15 cellular contexts compared by ENCODE assay signal in the genomic region with DNA sequence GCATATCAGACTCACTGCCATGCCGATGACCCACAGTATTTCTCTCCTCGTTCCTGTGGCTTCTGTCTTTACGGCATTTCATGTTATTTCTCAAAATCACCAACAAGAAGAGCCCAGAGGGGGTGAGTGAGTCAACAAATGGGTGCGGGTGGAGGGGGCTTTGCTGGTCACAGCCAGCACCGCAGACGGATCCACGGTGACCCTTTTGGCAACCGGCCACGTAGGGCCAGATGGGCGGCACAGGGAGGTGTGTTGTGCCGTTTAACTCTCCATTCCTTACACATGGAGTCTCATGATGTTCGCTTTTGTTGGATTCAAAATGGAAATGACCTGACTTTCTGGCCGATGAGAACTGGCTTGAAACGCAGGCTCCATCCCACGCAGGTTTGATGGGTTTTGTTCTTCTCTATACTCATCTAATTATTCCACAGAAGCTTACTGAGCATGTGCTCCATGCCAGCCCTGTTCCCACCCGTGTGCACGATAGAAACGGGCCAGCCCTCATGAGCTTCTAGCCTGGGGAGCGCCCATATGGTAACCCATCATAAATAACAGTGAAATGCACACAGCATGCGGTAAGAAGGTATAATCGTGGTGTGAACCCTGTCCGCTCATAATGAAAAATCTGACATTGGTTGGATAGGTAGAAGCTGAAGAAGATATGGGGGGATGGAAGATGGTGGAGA.
DNase-seq lines count a peak whose midpoint lies in the region; ATAC-seq and TF ChIP-seq lines count a peak whose summit lies in the region.
"Had no signal": no experiment of that assay in that cellular context is flagged by ENCODE, and none has a peak within 500 bp of the region (broad histone marks: within the 10 kb centered on the region; RNA-seq: fewer than 3 reads in every experiment).

No MANE protein-coding gene starts in this region.

- H3K27ac ChIP-seq in coronary artery (no peak overlapping the region), psoas muscle (no peak overlapping the region)
- H3K27ac ChIP-seq: BLaER1 treated with 17β-estradiol and CSF1 and Interleukin-3, amounts not matched to agents 10 nM and 100 nM; GM23248 had no signal

- H3K4me1 Mint-ChIP-seq in activated T-cell treated with anti-CD3 and anti-CD28 coated beads, Interleukin-2, amount 50 U/mL, for 24 hours (ENCODE audit: low read depth), result peaks cover 16% of the 10 kb centered on the region
- H3K4me1 Mint-ChIP-seq in activated T-cell treated with anti-CD3 and anti-CD28 coated beads, Interleukin-2, amount 50 U/mL, for 4 hours (ENCODE audit: low read depth), result peaks cover 11% of the 10 kb centered on the region

- H3K9me3 ChIP-seq in psoas muscle, result peaks cover 10% of the 10 kb centered on the region
- H3K9me3 ChIP-seq: HAP-1 had no signal

- no peaks in the 10 kb centered on the region for H3K27me3 ChIP-seq in psoas muscle (ENCODE audit: insufficient read depth in 3 of 3, low read length in 2 of 3)
- H3K27me3 ChIP-seq: BLaER1 treated with 17β-estradiol and CSF1 and Interleukin-3, amounts not matched to agents 10 nM and 100 nM had no signal

- H3K4me1 ChIP-seq in psoas muscle, result no peaks in the 10 kb centered on the region

- peaks cover 46% of the 10 kb centered on the region for H3K36me3 Mint-ChIP-seq in activated T-cell treated with anti-CD3 and anti-CD28 coated beads, Interleukin-2, amount 50 U/mL, for 24 hours (ENCODE audit: low read depth)
- peaks cover 2% of the 10 kb centered on the region for H3K36me3 Mint-ChIP-seq in activated T-cell treated with anti-CD3 and anti-CD28 coated beads, Interleukin-2, amount 50 U/mL, for 4 hours (ENCODE audit: insufficient read depth)

- no peak overlapping the region for H3K4me3 ChIP-seq in coronary artery
- no peak overlapping the region for H3K4me3 ChIP-seq in psoas muscle
- H3K4me3 ChIP-seq: BLaER1 treated with 17β-estradiol and CSF1 and Interleukin-3, amounts not matched to agents 10 nM and 100 nM; GM23248; HAP-1 had no signal

- H3K36me3 ChIP-seq in psoas muscle (ENCODE audit: insufficient read depth in 1 of 2, low read depth in 1 of 2), result no peaks in the 10 kb centered on the region
- H3K36me3 ChIP-seq: BLaER1 treated with 17β-estradiol and CSF1 and Interleukin-3, amounts not matched to agents 10 nM and 100 nM; HAP-1 had no signal

- 86 to 90% (median 87%) methylated on average over 22 of the region's 22 CpGs for WGBS in psoas muscle, 3 donors

- no peak for ATAC-seq in activated T-cell treated with anti-CD3 and anti-CD28 coated beads, Interleukin-2, amount 50 U/mL, for 4 hours
- ATAC-seq in sciatic nerve, result no peak
- ATAC-seq in psoas muscle, result no peak
- ATAC-seq: CD8-positive, alpha-beta T cell had no signal

- H3K4me3 Mint-ChIP-seq in activated T-cell treated with anti-CD3 and anti-CD28 coated beads, Interleukin-2, amount 50 U/mL, for 24 hours, result no peak overlapping the region
- H3K4me3 Mint-ChIP-seq in activated T-cell treated with anti-CD3 and anti-CD28 coated beads, Interleukin-2, amount 50 U/mL, for 4 hours, result no peak overlapping the region
- H3K4me3 Mint-ChIP-seq: B cell; CD8-positive, alpha-beta T cell had no signal

- no peak for TF ChIP-seq CTCF in coronary artery (IDR thresholded peaks at IDR 0.05)
- no peak for TF ChIP-seq CTCF in psoas muscle (IDR thresholded peaks at IDR 0.05)

- H3K27me3 Mint-ChIP-seq in activated T-cell treated with anti-CD3 and anti-CD28 coated beads, Interleukin-2, amount 50 U/mL, for 24 hours, result no peaks in the 10 kb centered on the region
- H3K27me3 Mint-ChIP-seq in activated T-cell treated with anti-CD3 and anti-CD28 coated beads, Interleukin-2, amount 50 U/mL, for 4 hours (ENCODE audit: low read depth), result no peaks in the 10 kb centered on the region
- H3K27me3 Mint-ChIP-seq: B cell had no signal

- H3K27ac Mint-ChIP-seq in activated T-cell treated with anti-CD3 and anti-CD28 coated beads, Interleukin-2, amount 50 U/mL, for 24 hours, result no peak overlapping the region
- H3K27ac Mint-ChIP-seq: B cell; CD8-positive, alpha-beta T cell had no signal

- DNase-seq in activated T-cell treated with anti-CD3 and anti-CD28 coated beads, Interleukin-2, amount 50 U/mL, for 24 hours, result peak; percentile 8
- no peak for DNase-seq in activated T-cell treated with anti-CD3 and anti-CD28 coated beads, Interleukin-2, amount 50 U/mL, for 4 hours
- DNase-seq in NCI-H69 (lab: John Stamatoyannopoulos, UW) (peak; percentile 27), coronary artery (ENCODE audit: low spot score) (peak; percentile 33), sciatic nerve (ENCODE audit: low spot score) (peak; percentile 47), SW480 (ENCODE audit: low spot score) (no peak), NCI-H2196 treated with DMSO at 0.1 percent for 48 hours (lab: John Stamatoyannopoulos, UW; ENCODE audit: unreplicated experiment) (no peak), psoas muscle (no peak)
- DNase-seq: Calu3; CD8-positive, alpha-beta T cell; GDM1; GM23248 had no signal

- peaks cover 16% of the 10 kb centered on the region for H3K9me3 Mint-ChIP-seq in activated T-cell treated with anti-CD3 and anti-CD28 coated beads, Interleukin-2, amount 50 U/mL, for 24 hours
- peaks cover 20% of the 10 kb centered on the region for H3K9me3 Mint-ChIP-seq in activated T-cell treated with anti-CD3 and anti-CD28 coated beads, Interleukin-2, amount 50 U/mL, for 4 hours

- intact Hi-C loops in sciatic nerve (cut with DNase I), result loop anchor here (10.0 kb wide), 1 partner anchor 633 kb away; no protein-coding TSS in a partner anchor
- intact Hi-C loops in psoas muscle (cut with DNase I), result no loop called here

Comparison
In these comparisons a context has a peak if more than half of its experiments do, and no peak if none do; other contexts are left out.
1. DNase-seq: peak in activated T-cell treated with anti-CD3 and anti-CD28 coated beads, Interleukin-2, amount 50 U/mL, for 24 hours (single experiment), NCI-H69 (single experiment), coronary artery (single experiment) and sciatic nerve (single experiment); none in activated T-cell treated with anti-CD3 and anti-CD28 coated beads, Interleukin-2, amount 50 U/mL, for 4 hours (single experiment), SW480 (single experiment), NCI-H2196 treated with DMSO at 0.1 percent for 48 hours (single experiment) and psoas muscle (0 of 2).